Comparison of ENCODE assay signal across 28 cellular contexts in genomic region chr16:79621027-79621426, GRCh38.
"Had no signal": no experiment of that assay in that cellular context is flagged by ENCODE, and none has a peak within 500 bp of the region (broad histone marks: within the 10 kb centered on the region; RNA-seq: fewer than 3 reads in every experiment).

No MANE protein-coding gene starts in this region.

- H3K27ac ChIP-seq: stomach, suprapubic skin, testis, thoracic aorta, thyroid gland, tibial artery, tibial nerve, transverse colon, upper lobe of left lung, upper lobe of right lung, uterus, vagina had no signal

- H3K27me3 Mint-ChIP-seq: stimulated activated memory B cell treated with anti-CD40 and anti-IgM and Interleukin-4, amounts not matched to agents 10 μg/mL and 1 μg/mL and 100 μg/mL, for 72 hours had no signal

- H3K9me3 Mint-ChIP-seq: stimulated activated effector memory CD8-positive, alpha-beta T cell treated with anti-CD3 and anti-CD28 coated beads, Interleukin-12 subunit alpha, Interleukin-12 subunit beta, amount 100 ng/mL, for 72 hours; stimulated activated memory B cell treated with anti-CD40 and anti-IgM and Interleukin-4, amounts not matched to agents 10 μg/mL and 1 μg/mL and 100 μg/mL, for 72 hours; stimulated activated naive CD8-positive, alpha-beta T cell treated with anti-CD3 and anti-CD28 coated beads, Interleukin-15, Interleukin-2, amounts not matched to agents 100 ng/mL and 50 ng/mL, for 24 hours; type B pancreatic cell had no signal

- H3K4me1 ChIP-seq: stomach, testis, thyroid gland, tibial artery, tibial nerve, transverse colon, upper lobe of right lung, uterus, vagina had no signal

- H3K27ac Mint-ChIP-seq: stimulated activated effector memory CD8-positive, alpha-beta T cell treated with anti-CD3 and anti-CD28 coated beads, Interleukin-12 subunit alpha, Interleukin-12 subunit beta, amount 100 ng/mL, for 72 hours; stimulated activated memory B cell treated with anti-CD40 and anti-IgM and Interleukin-4, amounts not matched to agents 10 μg/mL and 1 μg/mL and 100 μg/mL, for 72 hours; stimulated activated naive B cell treated with anti-CD40 and anti-IgM and Interleukin-4, amounts not matched to agents 10 μg/mL and 1 μg/mL and 100 μg/mL, for 72 hours; stimulated activated naive CD8-positive, alpha-beta T cell treated with anti-CD3 and anti-CD28 coated beads, Interleukin-15, amount 100 ng/mL, for 72 hours; stimulated activated naive CD8-positive, alpha-beta T cell treated with anti-CD3 and anti-CD28 coated beads, Interleukin-15, Interleukin-2, amounts not matched to agents 100 ng/mL and 50 ng/mL, for 24 hours; type B pancreatic cell had no signal

- H3K36me3 ChIP-seq: stomach, suprapubic skin, thoracic aorta, thyroid gland, tibial artery, tibial nerve, transverse colon, upper lobe of left lung, upper lobe of right lung, uterus, vagina had no signal

- DNase-seq: stimulated activated CD4-positive, alpha-beta T cell treated with anti-CD3 and anti-CD28 coated beads, Interleukin-2, amount 100 ng/mL, for 48 hours; stimulated activated CD4-positive, alpha-beta T cell treated with anti-CD3 and anti-CD28 coated beads, Interleukin-4, amount 100 ng/mL, for 1 hour; stimulated activated CD4-positive, alpha-beta T cell treated with anti-CD3 and anti-CD28 coated beads, Interleukin-4, amount 100 ng/mL, for 24 hours; stimulated activated CD4-positive, alpha-beta T cell treated with anti-CD3 and anti-CD28 coated beads, Interleukin-4, amount 100 ng/mL, for 4 hours; stimulated activated CD8-positive, alpha-beta memory T cell treated with anti-CD3 and anti-CD28 coated beads, Interleukin-4, amount 100 ng/mL, for 48 hours; stimulated activated naive B cell treated with anti-CD40 and anti-IgM and Interleukin-4, amounts not matched to agents 10 μg/mL and 1 μg/mL and 100 μg/mL, for 72 hours; stimulated activated naive CD4-positive, alpha-beta T cell; stimulated activated naive CD4-positive, alpha-beta T cell treated with Interleukin-2 at 50 U/mL for 16 hours; stimulated activated naive CD8-positive, alpha-beta T cell treated with anti-CD3 and anti-CD28 coated beads, Interleukin-15, amount 100 ng/mL, for 72 hours; stimulated activated naive CD8-positive, alpha-beta T cell treated with anti-CD3 and anti-CD28 coated beads, Interleukin-15, Interleukin-2, amounts not matched to agents 100 U/mL and 50 U/mL, for 24 hours; stomach; substantia nigra; testis; thyroid gland; tibial artery; transverse colon; trophoblast cell; upper lobe of left lung; upper lobe of right lung; uterus had no signal

- H3K4me3 ChIP-seq: stomach, suprapubic skin, testis, thoracic aorta, thyroid gland, tibial artery, tibial nerve, transverse colon, upper lobe of left lung, upper lobe of right lung, uterus, vagina had no signal

- H3K9me3 ChIP-seq: stomach, suprapubic skin, testis, thoracic aorta, thyroid gland, tibial artery, tibial nerve, transverse colon, upper lobe of left lung, upper lobe of right lung, uterus, vagina had no signal

- ATAC-seq: stimulated activated effector memory CD8-positive, alpha-beta T cell treated with anti-CD3 and anti-CD28 coated beads, Interleukin-12 subunit alpha, Interleukin-12 subunit beta, amount 100 ng/mL, for 72 hours; stimulated activated memory B cell treated with anti-CD40 and anti-IgM and Interleukin-4, amounts not matched to agents 10 μg/mL and 1 μg/mL and 100 μg/mL, for 72 hours; stimulated activated naive B cell treated with anti-CD40 and anti-IgM and Interleukin-4, amounts not matched to agents 10 μg/mL and 1 μg/mL and 100 μg/mL, for 72 hours; stimulated activated naive CD8-positive, alpha-beta T cell treated with anti-CD3 and anti-CD28 coated beads, Interleukin-15, amount 100 ng/mL, for 72 hours; stimulated activated naive CD8-positive, alpha-beta T cell treated with anti-CD3 and anti-CD28 coated beads, Interleukin-15, Interleukin-2, amounts not matched to agents 100 U/mL and 50 U/mL, for 24 hours; upper lobe of right lung had no signal

- H3K36me3 Mint-ChIP-seq: stimulated activated memory B cell treated with anti-CD40 and anti-IgM and Interleukin-4, amounts not matched to agents 10 μg/mL and 1 μg/mL and 100 μg/mL, for 72 hours; stimulated activated naive B cell treated with anti-CD40 and anti-IgM and Interleukin-4, amounts not matched to agents 10 μg/mL and 1 μg/mL and 100 μg/mL, for 72 hours; type B pancreatic cell had no signal

- H3K4me1 Mint-ChIP-seq: stimulated activated memory B cell treated with anti-CD40 and anti-IgM and Interleukin-4, amounts not matched to agents 10 μg/mL and 1 μg/mL and 100 μg/mL, for 72 hours had no signal

- H3K27me3 ChIP-seq: stomach, suprapubic skin, testis, thyroid gland, tibial nerve, upper lobe of left lung, upper lobe of right lung, uterus, vagina had no signal

- H3K4me3 Mint-ChIP-seq: stimulated activated effector memory CD8-positive, alpha-beta T cell treated with anti-CD3 and anti-CD28 coated beads, Interleukin-12 subunit alpha, Interleukin-12 subunit beta, amount 100 ng/mL, for 72 hours; stimulated activated memory B cell treated with anti-CD40 and anti-IgM and Interleukin-4, amounts not matched to agents 10 μg/mL and 1 μg/mL and 100 μg/mL, for 72 hours; stimulated activated naive B cell treated with anti-CD40 and anti-IgM and Interleukin-4, amounts not matched to agents 10 μg/mL and 1 μg/mL and 100 μg/mL, for 72 hours; stimulated activated naive CD8-positive, alpha-beta T cell treated with anti-CD3 and anti-CD28 coated beads, Interleukin-15, amount 100 ng/mL, for 72 hours; stimulated activated naive CD8-positive, alpha-beta T cell treated with anti-CD3 and anti-CD28 coated beads, Interleukin-15, Interleukin-2, amounts not matched to agents 100 ng/mL and 50 ng/mL, for 24 hours; type B pancreatic cell had no signal
